ENCODE assay signal across 8 cellular contexts in the genomic region with DNA sequence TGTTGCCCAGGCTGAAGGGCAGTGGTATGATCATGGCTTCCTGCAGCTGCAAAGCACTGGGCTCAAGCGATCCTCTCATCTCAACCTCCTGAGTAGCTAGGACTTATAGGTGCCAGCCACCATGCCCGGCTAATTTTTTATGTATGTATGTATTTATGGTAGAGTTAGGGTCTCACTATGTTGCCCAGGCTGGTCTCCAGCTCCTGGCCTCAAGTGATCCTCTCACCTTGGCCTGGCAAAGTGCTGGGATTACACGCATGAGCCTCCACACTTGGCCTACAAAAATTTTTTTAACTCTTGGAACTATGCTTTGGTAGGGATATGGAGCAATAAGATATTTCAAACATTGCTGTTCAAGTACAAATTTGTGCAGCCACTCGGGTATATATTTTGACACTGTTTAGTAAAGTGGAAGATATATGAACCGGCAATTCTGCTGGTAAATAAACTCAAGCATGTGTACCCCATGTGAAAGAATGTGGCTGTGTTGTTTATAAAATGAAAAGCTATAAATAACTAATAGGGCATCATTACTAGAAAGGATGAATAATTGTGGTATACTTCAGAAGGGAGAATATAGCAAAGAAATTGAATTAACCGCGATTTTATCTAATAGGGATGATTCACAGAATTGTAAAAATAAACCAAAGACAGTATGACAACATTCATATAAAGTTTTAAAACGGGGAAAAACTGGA. TPM values are rescaled to one million over a fixed set of nuclear protein-coding genes. Genes with fewer than 3 reads are reported as not detected.
DNase-seq lines count a peak whose midpoint lies in the region; ATAC-seq, FAIRE-seq and TF ChIP-seq lines count a peak whose summit lies in the region.

No MANE protein-coding gene starts in this region.

- intact Hi-C loops in cardiac septum (cut with DNase I), result loop anchor here (2.0 to 10.0 kb wide), 2 partner anchors 69 to 273 kb away; partner anchors contain the start of genes ZFP82, ZNF146 and ZNF565
- intact Hi-C loops in GM12878 (cut with micrococcal nuclease; ENCODE audit: unreplicated experiment), result no loop called here

- peaks cover 2% of the 10 kb centered on the region; the same call in 1 of the 2 replicates for H3K79me2 ChIP-seq in GM12878 (ENCODE audit: control insufficient read depth, insufficient read depth, low read length)

- H3K27me3 ChIP-seq in right atrium auricular region (no peaks in the 10 kb centered on the region), GM12878 (replicated peaks in 1 of 2; ENCODE audit: control insufficient read depth in 2 of 2, insufficient read depth in 2 of 2, low read length in 1 of 2) (no peaks in the 10 kb centered on the region), mesenchymal stem cell (ENCODE audit: control insufficient read depth in 1 of 2, insufficient read depth in 1 of 2, low read length in 2 of 2) (no peaks in the 10 kb centered on the region)

- no peaks in the 10 kb centered on the region for H3K9me3 ChIP-seq in right atrium auricular region
- peaks cover 7% of the 10 kb centered on the region; the same call in 2 of the 3 replicates for H3K9me3 ChIP-seq in GM12878 (replicated peaks; ENCODE audit: control insufficient read depth, insufficient read depth, low read length)
- peaks cover 4% of the 10 kb centered on the region for H3K9me3 ChIP-seq in mesenchymal stem cell (ENCODE audit: control insufficient read depth, low read length)

- H3K9ac ChIP-seq in GM12878 (ENCODE audit: control insufficient read depth, insufficient read depth, low read length) (peak overlapping the region; percentile 85), mesenchymal stem cell (ENCODE audit: low read length) (peak overlapping the region; percentile 98)

- H4K20me1 ChIP-seq in GM12878 (ENCODE audit: control insufficient read depth, insufficient read depth), result no peaks in the 10 kb centered on the region

- H3K4me2 ChIP-seq in GM12878 (ENCODE audit: control insufficient read depth, insufficient read depth), result peak overlapping the region; percentile 82
- peak overlapping the region; percentile 89 for H3K4me2 ChIP-seq in mesenchymal stem cell (ENCODE audit: low read length, poor library complexity, severe bottlenecking)

- H3K79me1 ChIP-seq in mesenchymal stem cell (replicated peaks; ENCODE audit: low read length, poor library complexity, severe bottlenecking), result peaks cover 15% of the 10 kb centered on the region

- peak overlapping the region; percentile 81; the same call in 1 of the 2 replicates for H2AFZ ChIP-seq in GM12878 (ENCODE audit: control insufficient read depth, low read depth, low read length)
- no peak overlapping the region for H2AFZ ChIP-seq in mesenchymal stem cell (ENCODE audit: low read depth, low read length)

- CTCF ChIA-PET in GM12878 (lab: Yijun Ruan, JAX), result interaction anchor here (1.7 kb wide), 1 partner anchor 41 kb away, joined by 6 read pairs; the partner anchor contains the start of gene ZNF260
- CTCF ChIA-PET in GM10248 (lab: Yijun Ruan, JAX), result interaction anchor here (0.9 kb wide), 1 partner anchor 9 kb away, joined by 3 read pairs; no protein-coding TSS in a partner anchor

- TF ChIP-seq CTCF in right atrium auricular region (IDR thresholded peaks at IDR 0.05), result no peak
- no peak for TF ChIP-seq CTCF in GM12878 (IDR thresholded peaks at IDR 0.05 in 2 of 3, conservative IDR thresholded peaks at IDR 0.05 in 1 of 3; ENCODE audit: control insufficient read depth in 2 of 3, extremely low read depth in 1 of 3, insufficient read depth in 1 of 3, low read depth in 3 of 3, low read length in 3 of 3)
- TF ChIP-seq CTCF in GM10248 (IDR thresholded peaks at IDR 0.05; ENCODE audit: control extremely low read depth, extremely low read depth, low read depth, missing control alignments), result no peak

- no peak overlapping the region for H4K91ac ChIP-seq in mesenchymal stem cell (ENCODE audit: low read length)

- no peak overlapping the region for H3K23ac ChIP-seq in mesenchymal stem cell (ENCODE audit: low read length in 2 of 2)

- no peak for TF ChIP-seq EP300 in GM12878 (IDR thresholded peaks at IDR 0.05; ENCODE audit: borderline replicate concordance in 1 of 2, control insufficient read depth in 1 of 2, low read depth in 2 of 2, low read length in 2 of 2)

- no peak overlapping the region for H2BK15ac ChIP-seq in mesenchymal stem cell (ENCODE audit: low read depth, poor library complexity, severe bottlenecking)

- no peak overlapping the region for H3K14ac ChIP-seq in mesenchymal stem cell (ENCODE audit: low read length in 2 of 2)

- H3K4ac ChIP-seq in mesenchymal stem cell (ENCODE audit: low read depth in 1 of 2, low read length in 2 of 2), result no peak overlapping the region

- in situ Hi-C loops in GM12878 (cut with MboI), result loop anchor here (10.0 kb wide), 1 partner anchor 373 kb away; the partner anchor contains the start of genes OVOL3, POLR2I and TBCB

- no peak overlapping the region for H2BK12ac ChIP-seq in mesenchymal stem cell (ENCODE audit: low read length in 2 of 2)

- H3K4me1 ChIP-seq in right atrium auricular region (peaks cover 0 to 11% of the 10 kb centered on the region in 2 donors), GM12878 (ENCODE audit: control insufficient read depth, insufficient read depth, low read length) (no peaks in the 10 kb centered on the region; the same call in 1 of the 2 replicates), mesenchymal stem cell (ENCODE audit: control insufficient read depth, insufficient read depth, low read depth, low read length) (peaks cover 3% of the 10 kb centered on the region)

- H2BK120ac ChIP-seq in mesenchymal stem cell (ENCODE audit: low read depth, low read length), result no peak overlapping the region

- H3K36me3 ChIP-seq in right atrium auricular region (no peaks in the 10 kb centered on the region), GM12878 (ENCODE audit: control insufficient read depth in 2 of 2, insufficient read depth in 2 of 2, low read length in 1 of 2) (no peaks in the 10 kb centered on the region), mesenchymal stem cell (ENCODE audit: control insufficient read depth in 1 of 2, insufficient read depth in 2 of 2, low read depth in 1 of 2, low read length in 2 of 2) (peaks cover 2 to 10% of the 10 kb centered on the region in 2 experiments)

- peak overlapping the region; percentile 68 to 78 for H3K4me3 ChIP-seq in right atrium auricular region
- peak overlapping the region; percentile 79 for H3K4me3 ChIP-seq in GM12878
- H3K4me3 ChIP-seq in mesenchymal stem cell (ENCODE audit: insufficient read depth in 1 of 2, low read depth in 1 of 2, low read length in 2 of 2), result peak overlapping the region in 1 of 2 experiments; percentile 99

- BruUV-seq in GM12878 (replicated peaks; lab: Mats Ljungman, UMichigan), result no TSS peak

- H2BK5ac ChIP-seq in mesenchymal stem cell (ENCODE audit: low read depth, low read length, poor library complexity, severe bottlenecking), result no peak overlapping the region

- H3K27ac ChIP-seq in right atrium auricular region (peak overlapping the region; percentile 96), GM12878 (ENCODE audit: control insufficient read depth, insufficient read depth) (peak overlapping the region; percentile 93), mesenchymal stem cell (ENCODE audit: low read length, poor library complexity, severe bottlenecking) (no peak overlapping the region)

- SMC1A ChIA-PET in GM12878 (lab: Charles Lee; ENCODE audit: uncharacterized antibody, unreplicated experiment), result interaction anchor here (0.9 to 1.7 kb wide), 4 partner anchors 10 to 273 kb away, joined by 3 to 5 read pairs (median 4); partner anchors contain the start of genes ZNF146 and ZNF565

- POLR2A ChIA-PET in GM12878 (lab: Charles Lee) (interaction anchor here (0.6 to 1.8 kb wide), 2 partner anchors 33 to 69 kb away, joined by 6 to 8 read pairs; partner anchors contain the start of gene ZFP82), GM10248 (lab: Yijun Ruan, JAX) (no interaction called here)

- no peak overlapping the region for H2AK5ac ChIP-seq in mesenchymal stem cell (ENCODE audit: low read length, severe bottlenecking)

- WGBS in GM12878 (ENCODE audit: insufficient coverage, insufficient replicate concordance, low lambda C conversion rate, missing lambda C conversion rate), result 33% methylated on average over 8 of the region's 8 CpGs
- 81% methylated on average over 4 of the region's 8 CpGs for WGBS in mesenchymal stem cell

- no peak for TF ChIP-seq POLR2A in GM12878 (IDR thresholded peaks at IDR 0.05; ENCODE audit: low read depth, low read length)

- no peak for FAIRE-seq in GM12878 (lab: Jason Lieb, UNC)

- no peak overlapping the region for H3K18ac ChIP-seq in mesenchymal stem cell (ENCODE audit: low read depth in 1 of 2, low read length in 2 of 2)

- no peak for DNase-seq in right atrium auricular region (ENCODE audit: low spot score)
- DNase-seq in cardiac septum (ENCODE audit: low spot score), result no peak
- DNase-seq in GM12878 (ENCODE audit: low read depth, low spot score), result no peak
- peak; percentile 44 for DNase-seq in mesenchymal stem cell
- DNase-seq in GF-D8 (lab: John Stamatoyannopoulos, UW), result no peak
- DNase-seq in AML-193 (lab: John Stamatoyannopoulos, UW), result no peak
- no peak for DNase-seq in GM10248 (ENCODE audit: extremely low spot score)

- no peak overlapping the region for H4K8ac ChIP-seq in mesenchymal stem cell (ENCODE audit: low read length)

- no peak for TF ChIP-seq RAD21 in GM12878 (IDR thresholded peaks at IDR 0.05; ENCODE audit: insufficient read depth, low read depth, low read length)

- ATAC-seq in GM12878, result no peak
- no peak for ATAC-seq in GM18502 (IDR thresholded peaks at IDR 0.05; ENCODE audit: poor library complexity, unreplicated experiment)

- RAD21 ChIA-PET in GM12878 (lab: Charles Lee; ENCODE audit: unreplicated experiment), result interaction anchor here (1.4 kb wide), 1 partner anchor 362 kb away, joined by 3 read pairs; the partner anchor contains the start of gene ZNF345

RNA-seq across cellular contexts. Expression of gene ZNF566, which starts 1.1 kb away (rescaled TPM):
- total RNA-seq in right atrium auricular region, result 10 to 100 TPM in 1 of 2 donors, 1 to 10 TPM in 1; 5.5 to 10.2 TPM
- 8.3 TPM for total RNA-seq in cardiac septum
- total RNA-seq in GM12878 (2013; cell fraction: nucleolus; rRNA removed), result 42.6 and 50.9 TPM in 2 replicates
- total RNA-seq in GM12878 (2014; rRNA removed), result 3.3 and 5.3 TPM in 2 replicates
- total RNA-seq in GM12878 (2014; rRNA removed; fragmentation: Illumina TruSeq; extraction: Trizol), result 4.7 and 5.2 TPM in 2 replicates
- total RNA-seq in GM12878 (2021), result 5.3 and 5.8 TPM in 2 replicates
- polyA plus RNA-seq in GM12878 (2011; ENCODE audit: low read depth), result 2.4 TPM
- 4.2 and 7.3 TPM in 2 replicates for polyA plus RNA-seq in GM12878 (2011; rRNA removed)
- 2.5 and 2.6 TPM in 2 replicates for polyA plus RNA-seq in GM12878 (2011; cell fraction: cytosol; rRNA removed)
- polyA plus RNA-seq in GM12878 (2011; cell fraction: nucleus; rRNA removed), result 2.6 and 3.1 TPM in 2 replicates
- polyA plus RNA-seq in GM12878 (2012), result 2.8 and 5.1 TPM in 2 replicates
- polyA plus RNA-seq in GM12878 (2014; fragmentation: Illumina TruSeq; extraction: Trizol), result 2.6 and 7.0 TPM in 2 replicates
- 1 to 10 TPM; 2.5 to 4.0 TPM for polyA plus RNA-seq in GM12878 (2014; fragmentation: Nextera tagmentation; extraction: Ambion mirVana)
- 3.6 and 4.3 TPM in 2 replicates for polyA plus RNA-seq in GM12878 (2014; rRNA removed)
- polyA plus RNA-seq in GM12878 (2016; fragmentation: Nextera tagmentation; extraction: Ambion mirVana), result 1 to 10 TPM; 3.5 to 3.8 TPM
- polyA minus RNA-seq in GM12878 (2011; rRNA and poly(A)+ RNA removed), result 4.8 and 7.2 TPM in 2 replicates
- 2.4 and 3.3 TPM in 2 replicates for polyA minus RNA-seq in GM12878 (2011; cell fraction: cytosol; rRNA and poly(A)+ RNA removed)
- polyA minus RNA-seq in GM12878 (2011; cell fraction: nucleus; rRNA and poly(A)+ RNA removed), result 3.5 and 6.9 TPM in 2 replicates
- polyA plus RNA-seq in mesenchymal stem cell (2013, experiment 1 of 2), result 3.2 TPM
- polyA plus RNA-seq in mesenchymal stem cell (2013, experiment 2 of 2), result 3.8 TPM

RNA-seq across cellular contexts. Expression of gene ZNF260, which starts 39.8 kb away (rescaled TPM):
- total RNA-seq in right atrium auricular region, result 1 to 10 TPM; 5.2 to 9.6 TPM
- total RNA-seq in cardiac septum, result 6.7 TPM
- total RNA-seq in GM12878 (2013; cell fraction: nucleolus; rRNA removed), result 103 and 112 TPM in 2 replicates
- 7.2 and 7.4 TPM in 2 replicates for total RNA-seq in GM12878 (2014; rRNA removed)
- 9.7 and 9.9 TPM in 2 replicates for total RNA-seq in GM12878 (2014; rRNA removed; fragmentation: Illumina TruSeq; extraction: Trizol)
- total RNA-seq in GM12878 (2021), result 4.3 and 5.2 TPM in 2 replicates
- 1.1 TPM for polyA plus RNA-seq in GM12878 (2011; ENCODE audit: low read depth)
- 9.5 and 18.7 TPM in 2 replicates for polyA plus RNA-seq in GM12878 (2011; rRNA removed)
- polyA plus RNA-seq in GM12878 (2011; cell fraction: cytosol; rRNA removed), result 3.3 and 3.9 TPM in 2 replicates
- polyA plus RNA-seq in GM12878 (2011; cell fraction: nucleus; rRNA removed), result 6.7 and 7.1 TPM in 2 replicates
- 2.8 and 3.7 TPM in 2 replicates for polyA plus RNA-seq in GM12878 (2012)
- 6.9 and 8.7 TPM in 2 replicates for polyA plus RNA-seq in GM12878 (2014; fragmentation: Illumina TruSeq; extraction: Trizol)
- polyA plus RNA-seq in GM12878 (2014; fragmentation: Nextera tagmentation; extraction: Ambion mirVana), result 1 to 10 TPM; 1.9 to 3.5 TPM
- polyA plus RNA-seq in GM12878 (2014; rRNA removed), result 3.9 and 4.4 TPM in 2 replicates
- polyA plus RNA-seq in GM12878 (2016; fragmentation: Nextera tagmentation; extraction: Ambion mirVana), result 1 to 10 TPM; 8.3 to 9.3 TPM
- polyA minus RNA-seq in GM12878 (2011; rRNA and poly(A)+ RNA removed), result 7.4 and 11.3 TPM in 2 replicates
- 4.9 and 15.0 TPM in 2 replicates for polyA minus RNA-seq in GM12878 (2011; cell fraction: cytosol; rRNA and poly(A)+ RNA removed)
- 4.0 and 6.6 TPM in 2 replicates for polyA minus RNA-seq in GM12878 (2011; cell fraction: nucleus; rRNA and poly(A)+ RNA removed)
- 9.6 TPM for polyA plus RNA-seq in mesenchymal stem cell (2013, experiment 1 of 2)
- polyA plus RNA-seq in mesenchymal stem cell (2013, experiment 2 of 2), result 9.5 TPM
